25 cellular contexts compared by ENCODE assay signal in the genomic region with DNA sequence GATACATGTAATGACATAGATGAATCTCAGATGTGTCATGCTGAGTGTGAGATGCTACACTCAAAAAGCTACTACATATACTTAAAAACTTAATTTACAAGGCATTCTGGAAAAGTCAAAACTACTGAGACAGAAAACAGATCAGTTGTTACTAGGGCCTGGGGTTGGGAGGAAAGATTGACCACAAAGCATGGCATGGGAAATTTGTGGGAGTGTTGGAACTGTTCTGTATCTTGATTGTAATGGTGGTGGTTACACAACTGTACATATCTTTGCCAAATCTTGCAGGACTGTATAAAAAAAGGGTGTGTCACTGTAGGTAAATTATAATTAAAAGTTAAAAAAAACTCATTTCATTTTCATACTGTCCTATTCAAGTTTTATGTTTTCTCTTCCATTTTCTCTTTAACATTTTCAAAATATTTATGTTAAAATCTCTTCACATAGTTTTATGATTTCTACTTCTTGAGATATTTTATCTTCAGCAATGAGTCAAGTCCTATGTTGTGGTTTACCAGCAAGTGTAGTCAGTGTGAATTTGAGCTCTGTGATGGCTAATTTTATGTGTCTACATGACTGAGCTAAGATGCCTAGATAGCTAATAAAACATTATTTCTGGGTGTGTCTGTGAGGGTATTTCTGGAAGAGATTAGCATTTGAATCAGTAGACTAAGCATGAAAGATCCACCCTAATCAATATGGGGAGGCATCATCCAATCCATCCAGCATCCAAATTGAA. TPM values are rescaled to one million over a fixed set of nuclear protein-coding genes. Genes with fewer than 3 reads are reported as not detected.
DNase-seq lines count a peak whose midpoint lies in the region; ATAC-seq, FAIRE-seq and TF ChIP-seq lines count a peak whose summit lies in the region.
"Had no signal": no experiment of that assay in that cellular context is flagged by ENCODE, and none has a peak within 500 bp of the region (broad histone marks: within the 10 kb centered on the region; RNA-seq: fewer than 3 reads in every experiment).

No MANE protein-coding gene starts in this region.

- no peak overlapping the region for H3K27ac ChIP-seq in GM23248
- H3K27ac ChIP-seq: coronary artery, right atrium auricular region, RWPE1, uterus had no signal

- H3K4me3 Mint-ChIP-seq in activated CD4-positive, alpha-beta T cell treated with anti-CD3 and anti-CD28 coated beads, Interleukin-2, amount 10 ng/mL, durations not matched to agents 24 days and 14 days, result no peak overlapping the region
- H3K4me3 Mint-ChIP-seq: activated CD4-positive, alpha-beta T cell treated with anti-CD3 and anti-CD28 coated beads for 36 hours; activated naive CD8-positive, alpha-beta T cell; activated T-helper 1 cell treated with anti-CD3 and anti-CD28 coated beads, Interleukin-12 subunit alpha, Interleukin-12 subunit beta, Interleukin-2, Interleukin-4 antibody, amounts not matched to agents 30 ng/mL and 10 ng/mL and 1 ng/mL, durations not matched to agents 14 hours and 24 hours and 36 hours; brain; CD4-positive, CD25-positive, alpha-beta regulatory T cell; naive B cell had no signal

- no peaks in the 10 kb centered on the region for H3K79me2 ChIP-seq in GM23248 (ENCODE audit: insufficient read depth)

- H3K4me3 ChIP-seq in AG04449 (ENCODE audit: low read depth, low read length), result no peak overlapping the region
- H3K4me3 ChIP-seq in GM23248, result no peak overlapping the region
- H3K4me3 ChIP-seq: coronary artery, right atrium auricular region, uterus had no signal

- TF ChIP-seq CTCF in AG04449 (IDR thresholded peaks at IDR 0.05; ENCODE audit: insufficient read depth, low read length, missing control alignments), result no peak

- H3K9me2 ChIP-seq in GM23248 (ENCODE audit: insufficient read depth), result no peaks in the 10 kb centered on the region

- H3K27me3 Mint-ChIP-seq in activated CD4-positive, alpha-beta T cell treated with anti-CD3 and anti-CD28 coated beads, Interleukin-2, amount 10 ng/mL, durations not matched to agents 24 days and 14 days, result no peaks in the 10 kb centered on the region
- H3K27me3 Mint-ChIP-seq: activated CD4-positive, alpha-beta T cell treated with anti-CD3 and anti-CD28 coated beads for 36 hours; brain; CD4-positive, CD25-positive, alpha-beta regulatory T cell; naive B cell had no signal

- H2AFZ ChIP-seq in GM23248, result no peak overlapping the region

- intact Hi-C loops in activated CD4-positive, alpha-beta T cell treated with anti-CD3 and anti-CD28 coated beads, Interleukin-2, amount 10 ng/mL, durations not matched to agents 24 days and 14 days (cut with micrococcal nuclease), result no loop called here

- H3K36me3 Mint-ChIP-seq in activated CD4-positive, alpha-beta T cell treated with anti-CD3 and anti-CD28 coated beads, Interleukin-2, amount 10 ng/mL, durations not matched to agents 24 days and 14 days (ENCODE audit: low read depth), result no peaks in the 10 kb centered on the region
- H3K36me3 Mint-ChIP-seq: brain; CD4-positive, CD25-positive, alpha-beta regulatory T cell had no signal

- H3K4me1 ChIP-seq in GM23248 (ENCODE audit: insufficient read depth), result 0 out of 2 replicates have a peak, but pooled peaks cover 7% of the 10 kb centered on the region
- H3K4me1 ChIP-seq: right atrium auricular region, uterus had no signal

- H3K9me3 ChIP-seq in GM23248 (ENCODE audit: low read depth), result no peaks in the 10 kb centered on the region
- H3K9me3 ChIP-seq: right atrium auricular region, uterus had no signal

- ATAC-seq in HG02840 (IDR thresholded peaks at IDR 0.05; ENCODE audit: low FRiP score, unreplicated experiment) (no peak), GM19328 (IDR thresholded peaks at IDR 0.05; ENCODE audit: unreplicated experiment) (no peak)
- ATAC-seq: activated CD4-positive, alpha-beta T cell treated with anti-CD3 and anti-CD28 coated beads for 36 hours; HepG2 had no signal

- H3K4me1 Mint-ChIP-seq in activated CD4-positive, alpha-beta T cell treated with anti-CD3 and anti-CD28 coated beads, Interleukin-2, amount 10 ng/mL, durations not matched to agents 24 days and 14 days, result no peaks in the 10 kb centered on the region
- H3K4me1 Mint-ChIP-seq: activated CD4-positive, alpha-beta T cell treated with anti-CD3 and anti-CD28 coated beads for 36 hours; brain had no signal

- no peak overlapping the region for H3K27ac Mint-ChIP-seq in activated CD4-positive, alpha-beta T cell treated with anti-CD3 and anti-CD28 coated beads, Interleukin-2, amount 10 ng/mL, durations not matched to agents 24 days and 14 days
- H3K27ac Mint-ChIP-seq: activated CD4-positive, alpha-beta T cell treated with anti-CD3 and anti-CD28 coated beads for 36 hours; activated naive CD8-positive, alpha-beta T cell; activated T-helper 1 cell treated with anti-CD3 and anti-CD28 coated beads, Interleukin-12 subunit alpha, Interleukin-12 subunit beta, Interleukin-2, Interleukin-4 antibody, amounts not matched to agents 30 ng/mL and 10 ng/mL and 1 ng/mL, durations not matched to agents 14 hours and 24 hours and 36 hours; brain; CD4-positive, CD25-positive, alpha-beta regulatory T cell had no signal

- CTCF ChIA-PET in AG04449 (lab: Yijun Ruan, JAX), result no interaction called here

- POLR2A ChIA-PET in AG04449 (lab: Yijun Ruan, JAX), result no interaction called here

- peaks cover 15% of the 10 kb centered on the region; the same call in 1 of the 2 replicates for H3F3A ChIP-seq in GM23248 (ENCODE audit: insufficient read depth)

- H3K4me2 ChIP-seq in GM23248 (ENCODE audit: unreplicated experiment), result no peak overlapping the region

- no peaks in the 10 kb centered on the region for H4K20me1 ChIP-seq in GM23248 (ENCODE audit: insufficient read depth)

- FAIRE-seq in frontal cortex (lab: Jason Lieb, UNC), result peak; percentile 50
- FAIRE-seq: endometrium, HepG2 had no signal

- in situ Hi-C loops in GM23248 (cut with MboI), result no loop called here

- no peaks in the 10 kb centered on the region for H3K27me3 ChIP-seq in GM23248 (replicated peaks; ENCODE audit: insufficient read depth)
- H3K27me3 ChIP-seq: right atrium auricular region, uterus had no signal

- no peak overlapping the region for H3K9ac ChIP-seq in GM23248

- H3K36me3 ChIP-seq in GM23248 (ENCODE audit: low read depth), result no peaks in the 10 kb centered on the region
- H3K36me3 ChIP-seq: right atrium auricular region, uterus had no signal

- DNase-seq in AG04449 (ENCODE audit: low read depth, low spot score), result peak; percentile 1
- DNase-seq in GM23248, result peak; percentile 37
- DNase-seq in SW480 (ENCODE audit: low spot score), result peak; percentile 10
- no peak for DNase-seq in frontal cortex (ENCODE audit: low spot score in 2 of 2)
- no peak for DNase-seq in activated CD4-positive, alpha-beta T cell treated with anti-CD3 and anti-CD28 coated beads, Interleukin-2, amount 10 ng/mL, durations not matched to agents 24 days and 14 days
- no peak for DNase-seq in C1 segment of cervical spinal cord (lab: John Stamatoyannopoulos, UW)
- DNase-seq: activated CD4-positive, alpha-beta T cell treated with anti-CD3 and anti-CD28 coated beads for 36 hours; CD4-positive, CD25-positive, alpha-beta regulatory T cell; H7; hypothalamus; naive B cell; NCI-H1417; NCI-H2107; NCI-H524; uterus had no signal

- H3K9me3 Mint-ChIP-seq in activated CD4-positive, alpha-beta T cell treated with anti-CD3 and anti-CD28 coated beads, Interleukin-2, amount 10 ng/mL, durations not matched to agents 24 days and 14 days, result peaks cover 2% of the 10 kb centered on the region
- H3K9me3 Mint-ChIP-seq: activated T-helper 1 cell treated with anti-CD3 and anti-CD28 coated beads, Interleukin-12 subunit alpha, Interleukin-12 subunit beta, Interleukin-2, Interleukin-4 antibody, amounts not matched to agents 30 ng/mL and 10 ng/mL and 1 ng/mL, durations not matched to agents 14 hours and 24 hours and 36 hours; brain; naive B cell had no signal

RNA-seq across cellular contexts. Expression of gene VRK2, which starts 58.6 kb away (rescaled TPM):
- 14.4 and 22.4 TPM in 2 replicates for total RNA-seq in GM23248 (2014; rRNA removed; shearing (Covaris generic))
- 21.7 and 24.2 TPM in 2 replicates for polyA plus RNA-seq in GM23248 (2016; fragmentation: Nextera tagmentation; extraction: Ambion mirVana)
- total RNA-seq in frontal cortex, result 6.1 TPM
- total RNA-seq in activated CD4-positive, alpha-beta T cell treated with anti-CD3 and anti-CD28 coated beads, Interleukin-2, amount 10 ng/mL, durations not matched to agents 24 days and 14 days, result 21.7 and 22.0 TPM in 2 replicates

Comparison
In these comparisons a context has a peak if more than half of its experiments do, and no peak if none do; other contexts are left out.
1. DNase-seq: peak in AG04449 (single experiment), GM23248 (single experiment) and SW480 (single experiment); none in frontal cortex (0 of 2), activated CD4-positive, alpha-beta T cell treated with anti-CD3 and anti-CD28 coated beads, Interleukin-2, amount 10 ng/mL, durations not matched to agents 24 days and 14 days (single experiment) and C1 segment of cervical spinal cord (0 of 14).